1 cellular context compared by ENCODE assay signal in the genomic region with DNA sequence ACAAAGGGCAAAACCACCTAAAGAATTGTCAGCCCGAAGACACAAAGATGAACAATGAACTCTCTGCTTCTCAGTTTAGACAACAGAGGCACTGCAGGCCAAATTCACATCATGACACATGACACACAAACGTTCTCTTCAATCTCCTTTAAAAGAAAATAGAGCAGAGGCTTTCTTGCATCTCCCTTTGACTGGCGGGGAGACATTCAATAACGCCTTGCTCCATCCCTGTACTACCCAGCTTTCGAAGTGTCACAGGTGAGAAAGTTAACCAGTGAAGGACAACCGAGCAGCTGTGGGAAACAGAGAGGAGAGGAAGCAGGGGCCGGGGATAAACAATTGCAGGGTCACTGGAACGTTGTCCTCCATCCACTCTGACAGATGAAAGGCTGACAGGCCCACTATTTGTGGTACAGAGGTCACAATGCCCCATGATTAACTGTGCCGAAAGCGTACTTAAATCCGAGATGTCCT.
TF ChIP-seq lines count a peak whose summit lies in the region.

No MANE protein-coding gene starts in this region.

TF ChIP-seq in HepG2, 621 proteins besides CTCF, POLR2A, EP300 and RAD21 (continued from another document and continues in another):
- no peak for TF ChIP-seq MXD3 (CRISPR knock-in tag; IDR thresholded peaks at IDR 0.05)
- no peak for TF ChIP-seq RNF2 (conservative IDR thresholded peaks at IDR 0.05; ENCODE audit: low read depth)
- peak; percentile 96 for TF ChIP-seq SALL1 (CRISPR knock-in tag; IDR thresholded peaks at IDR 0.05)
- TF ChIP-seq, protein P1, sequence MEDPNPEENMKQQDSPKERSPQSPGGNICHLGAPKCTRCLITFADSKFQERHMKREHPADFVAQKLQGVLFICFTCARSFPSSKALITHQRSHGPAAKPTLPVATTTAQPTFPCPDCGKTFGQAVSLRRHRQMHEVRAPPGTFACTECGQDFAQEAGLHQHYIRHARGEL (CRISPR knock-in tag; IDR thresholded peaks at IDR 0.05), result no peak
- TF ChIP-seq RXRB (CRISPR knock-in tag; IDR thresholded peaks at IDR 0.05; ENCODE audit: borderline replicate concordance), result peak; percentile 96
- TF ChIP-seq ZNF609 (CRISPR knock-in tag; IDR thresholded peaks at IDR 0.05; ENCODE audit: borderline replicate concordance), result peak; percentile 90; the same call in 1 of the 2 replicates
- peak; percentile 86 for TF ChIP-seq ELF3 (CRISPR knock-in tag; IDR thresholded peaks at IDR 0.05)
- no peak for TF ChIP-seq ZNF570 (CRISPR knock-in tag; IDR thresholded peaks at IDR 0.05; ENCODE audit: borderline replicate concordance)
- TF ChIP-seq, protein P2, sequence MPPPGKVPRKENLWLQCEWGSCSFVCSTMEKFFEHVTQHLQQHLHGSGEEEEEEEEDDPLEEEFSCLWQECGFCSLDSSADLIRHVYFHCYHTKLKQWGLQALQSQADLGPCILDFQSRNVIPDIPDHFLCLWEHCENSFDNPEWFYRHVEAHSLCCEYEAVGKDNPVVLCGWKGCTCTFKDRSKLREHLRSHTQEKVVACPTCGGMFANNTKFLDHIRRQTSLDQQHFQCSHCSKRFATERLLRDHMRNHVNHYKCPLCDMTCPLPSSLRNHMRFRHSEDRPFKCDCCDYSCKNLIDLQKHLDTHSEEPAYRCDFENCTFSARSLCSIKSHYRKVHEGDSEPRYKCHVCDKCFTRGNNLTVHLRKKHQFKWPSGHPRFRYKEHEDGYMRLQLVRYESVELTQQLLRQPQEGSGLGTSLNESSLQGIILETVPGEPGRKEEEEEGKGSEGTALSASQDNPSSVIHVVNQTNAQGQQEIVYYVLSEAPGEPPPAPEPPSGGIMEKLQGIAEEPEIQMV (CRISPR knock-in tag; IDR thresholded peaks at IDR 0.05; ENCODE audit: low read depth), result 0 out of 2 replicates have a peak, but pooled peaks have one; percentile 35
- no peak for TF ChIP-seq KLF15 (CRISPR knock-in tag; IDR thresholded peaks at IDR 0.05; ENCODE audit: borderline replicate concordance)
- TF ChIP-seq GMEB2 (CRISPR knock-in tag; IDR thresholded peaks at IDR 0.05; ENCODE audit: low read depth), result no peak
- no peak for TF ChIP-seq RBAK (CRISPR knock-in tag; IDR thresholded peaks at IDR 0.05)
- peak; percentile 78 for TF ChIP-seq PITX1 (CRISPR knock-in tag; IDR thresholded peaks at IDR 0.05)
- TF ChIP-seq ZNF318 (CRISPR knock-in tag; IDR thresholded peaks at IDR 0.05), result no peak
- TF ChIP-seq ZNF382 (CRISPR knock-in tag; IDR thresholded peaks at IDR 0.05; ENCODE audit: borderline replicate concordance), result no peak
- TF ChIP-seq THAP11 (CRISPR knock-in tag; IDR thresholded peaks at IDR 0.05), result peak; percentile 59
- no peak for TF ChIP-seq U2AF1 (optimal IDR thresholded peaks at IDR 0.05; ENCODE audit: low read depth, low read length)
- TF ChIP-seq ZSCAN21 (CRISPR knock-in tag; IDR thresholded peaks at IDR 0.05; ENCODE audit: borderline replicate concordance), result peak; percentile 90
- no peak for TF ChIP-seq RAD51 (IDR thresholded peaks at IDR 0.05; ENCODE audit: borderline replicate concordance)
- TF ChIP-seq BHLHE40 (IDR thresholded peaks at IDR 0.05; ENCODE audit: low read length), result no peak
- TF ChIP-seq, protein P3, sequence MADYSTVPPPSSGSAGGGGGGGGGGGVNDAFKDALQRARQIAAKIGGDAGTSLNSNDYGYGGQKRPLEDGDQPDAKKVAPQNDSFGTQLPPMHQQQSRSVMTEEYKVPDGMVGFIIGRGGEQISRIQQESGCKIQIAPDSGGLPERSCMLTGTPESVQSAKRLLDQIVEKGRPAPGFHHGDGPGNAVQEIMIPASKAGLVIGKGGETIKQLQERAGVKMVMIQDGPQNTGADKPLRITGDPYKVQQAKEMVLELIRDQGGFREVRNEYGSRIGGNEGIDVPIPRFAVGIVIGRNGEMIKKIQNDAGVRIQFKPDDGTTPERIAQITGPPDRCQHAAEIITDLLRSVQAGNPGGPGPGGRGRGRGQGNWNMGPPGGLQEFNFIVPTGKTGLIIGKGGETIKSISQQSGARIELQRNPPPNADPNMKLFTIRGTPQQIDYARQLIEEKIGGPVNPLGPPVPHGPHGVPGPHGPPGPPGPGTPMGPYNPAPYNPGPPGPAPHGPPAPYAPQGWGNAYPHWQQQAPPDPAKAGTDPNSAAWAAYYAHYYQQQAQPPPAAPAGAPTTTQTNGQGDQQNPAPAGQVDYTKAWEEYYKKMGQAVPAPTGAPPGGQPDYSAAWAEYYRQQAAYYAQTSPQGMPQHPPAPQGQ (CRISPR knock-in tag; IDR thresholded peaks at IDR 0.05; ENCODE audit: borderline replicate concordance), result no peak
- no peak for TF ChIP-seq TAF15 (IDR thresholded peaks at IDR 0.05; ENCODE audit: low read depth, low read length, poor library complexity, severe bottlenecking)
- TF ChIP-seq ZNF331 (CRISPR knock-in tag; IDR thresholded peaks at IDR 0.05), result peak; percentile 44; the same call in 1 of the 2 replicates
- TF ChIP-seq HDAC6 (IDR thresholded peaks at IDR 0.05; ENCODE audit: low read depth, low read length), result no peak
- peak; percentile 94 for TF ChIP-seq FOXP4 (CRISPR knock-in tag; IDR thresholded peaks at IDR 0.05)
- peak; percentile 67 for TF ChIP-seq ZNF501 (CRISPR knock-in tag; IDR thresholded peaks at IDR 0.05)
- peak; percentile 88 for TF ChIP-seq NCOA2 (CRISPR knock-in tag; IDR thresholded peaks at IDR 0.05)
- no peak for TF ChIP-seq ZNF496 (CRISPR knock-in tag; IDR thresholded peaks at IDR 0.05; ENCODE audit: insufficient replicate concordance)
- no peak for TF ChIP-seq IRX3 (CRISPR knock-in tag; IDR thresholded peaks at IDR 0.05; ENCODE audit: borderline replicate concordance, low read depth)
- no peak for TF ChIP-seq SMAD3 (CRISPR knock-in tag; IDR thresholded peaks at IDR 0.05)
- TF ChIP-seq ZNF253 (CRISPR knock-in tag; IDR thresholded peaks at IDR 0.05; ENCODE audit: borderline replicate concordance), result no peak
- no peak for TF ChIP-seq HCFC1 (IDR thresholded peaks at IDR 0.05; ENCODE audit: low read depth, low read length)
- 0 out of 2 replicates have a peak, but pooled peaks have one; percentile 40 for TF ChIP-seq CBFB (CRISPR knock-in tag; IDR thresholded peaks at IDR 0.05)
- no peak for TF ChIP-seq KLF6 (CRISPR knock-in tag; IDR thresholded peaks at IDR 0.05)
- 0 out of 2 replicates have a peak, but pooled peaks have one; percentile 31 for TF ChIP-seq ZNF256 (CRISPR knock-in tag; conservative IDR thresholded peaks at IDR 0.05)
- TF ChIP-seq KDM3A (CRISPR knock-in tag; IDR thresholded peaks at IDR 0.05; ENCODE audit: low read depth), result no peak
- TF ChIP-seq ZNF777 (CRISPR knock-in tag; IDR thresholded peaks at IDR 0.05), result no peak
- TF ChIP-seq RFX1 (IDR thresholded peaks at IDR 0.05), result no peak
- peak; percentile 75; the same call in 1 of the 2 replicates for TF ChIP-seq REPIN1 (CRISPR knock-in tag; IDR thresholded peaks at IDR 0.05; ENCODE audit: borderline replicate concordance, low read depth)
